In genomic region chr3:66722675-66723074, GRCh38 we compare ENCODE assay signal across 14 cellular contexts.
DNase-seq lines count a peak whose midpoint lies in the region; ATAC-seq and TF ChIP-seq lines count a peak whose summit lies in the region.
"Had no signal": no experiment of that assay in that cellular context is flagged by ENCODE, and none has a peak within 500 bp of the region (broad histone marks: within the 10 kb centered on the region; RNA-seq: fewer than 3 reads in every experiment).

No MANE protein-coding gene starts in this region.

- no peak overlapping the region for H3K27ac ChIP-seq in RWPE1

- DNase-seq in CD1c-positive myeloid dendritic cell (ENCODE audit: extremely low spot score) (peak; percentile 1), RWPE1 (ENCODE audit: low spot score) (peak; percentile 1), fibroblast of peridontal ligament (ENCODE audit: extremely low read depth) (peak; percentile 77), non-pigmented ciliary epithelial cell (ENCODE audit: low read depth) (peak; percentile 42), amygdala (lab: John Stamatoyannopoulos, UW) (no peak), SIG-M5 (lab: John Stamatoyannopoulos, UW) (no peak), ecto neural progenitor cell (ENCODE audit: low spot score) (no peak)
- DNase-seq: activated gamma-delta T cell treated with Interleukin-2 at 50 U/mL for 16 hours, COR-L47, erythroblast, NCI-H1092 treated with DMSO at 0.1 percent for 48 hours had no signal

- TF ChIP-seq CTCF in RWPE1 (conservative IDR thresholded peaks at IDR 0.05; ENCODE audit: low read depth) = no peak

- ATAC-seq in GM21786 (IDR thresholded peaks at IDR 0.05; ENCODE audit: unreplicated experiment) = no peak
- ATAC-seq: activated CD4-positive, CD25-positive, alpha-beta regulatory T cell treated with anti-CD3 and anti-CD28 coated beads, Interleukin-2, amount 50 U/mL, for 24 hours; GM23338 had no signal

- CTCF ChIA-PET in RWPE1 (lab: Yijun Ruan, JAX) = interaction anchor here (0.6 kb wide), 1 partner anchor 313 kb away, joined by 3 read pairs; no protein-coding TSS in a partner anchor

- POLR2A ChIA-PET in RWPE1 (lab: Yijun Ruan, JAX; ENCODE audit: low non-redundant PET) = no interaction called here

Comparison
In these comparisons a context has a peak if more than half of its experiments do, and no peak if none do; other contexts are left out.
1. DNase-seq: peak in CD1c-positive myeloid dendritic cell (single experiment), RWPE1 (single experiment), fibroblast of peridontal ligament (single experiment) and non-pigmented ciliary epithelial cell (single experiment); none in amygdala (0 of 56), SIG-M5 (single experiment) and ecto neural progenitor cell (single experiment).